ENCODE assay signal across 1 cellular context in the genomic region with DNA sequence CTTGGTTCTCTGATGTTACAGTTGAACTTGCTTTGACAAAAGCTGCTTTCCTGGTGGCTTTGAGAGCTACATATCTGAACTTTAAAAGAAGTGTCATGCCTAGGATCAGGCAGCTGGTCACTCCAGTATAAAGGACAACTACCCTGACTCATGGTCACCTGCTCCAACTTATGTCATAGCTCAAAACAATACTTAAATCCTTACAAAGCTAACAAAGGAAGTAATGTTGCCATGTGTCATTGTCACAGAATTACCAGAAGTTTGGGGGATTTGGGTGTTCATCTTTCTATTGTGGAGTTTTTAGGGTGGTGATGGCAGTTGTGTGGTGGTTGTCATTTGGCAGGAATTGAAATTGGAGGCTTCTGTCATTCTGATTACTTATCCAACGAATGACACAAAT.
TF ChIP-seq lines count a peak whose summit lies in the region.

No MANE protein-coding gene starts in this region.

TF ChIP-seq in HepG2, 621 proteins besides CTCF, POLR2A, EP300 and RAD21:
- peak; percentile 23; the same call in 1 of the 2 replicates for TF ChIP-seq HMG20A (CRISPR knock-in tag; IDR thresholded peaks at IDR 0.05; ENCODE audit: borderline replicate concordance)
- TF ChIP-seq ZKSCAN8 (CRISPR knock-in tag; IDR thresholded peaks at IDR 0.05; ENCODE audit: borderline replicate concordance): no peak
- TF ChIP-seq GATAD2A (CRISPR knock-in tag; IDR thresholded peaks at IDR 0.05): peak; percentile 25; the same call in 1 of the 2 replicates
- no peak; the same call in 1 of the 2 replicates for TF ChIP-seq SOX13 (IDR thresholded peaks at IDR 0.05)
- peak in 1 of 2 experiments; percentile 79; a peak in 2 of 4 replicates for TF ChIP-seq SOX13 (CRISPR knock-in tag; conservative IDR thresholded peaks at IDR 0.05 in 1 of 2, IDR thresholded peaks at IDR 0.05 in 1 of 2)
- TF ChIP-seq ZNF878 (CRISPR knock-in tag; IDR thresholded peaks at IDR 0.05): no peak
- peak; percentile 36; the same call in 1 of the 2 replicates for TF ChIP-seq BHLHE40 (IDR thresholded peaks at IDR 0.05; ENCODE audit: low read length)
- TF ChIP-seq, protein P1, sequence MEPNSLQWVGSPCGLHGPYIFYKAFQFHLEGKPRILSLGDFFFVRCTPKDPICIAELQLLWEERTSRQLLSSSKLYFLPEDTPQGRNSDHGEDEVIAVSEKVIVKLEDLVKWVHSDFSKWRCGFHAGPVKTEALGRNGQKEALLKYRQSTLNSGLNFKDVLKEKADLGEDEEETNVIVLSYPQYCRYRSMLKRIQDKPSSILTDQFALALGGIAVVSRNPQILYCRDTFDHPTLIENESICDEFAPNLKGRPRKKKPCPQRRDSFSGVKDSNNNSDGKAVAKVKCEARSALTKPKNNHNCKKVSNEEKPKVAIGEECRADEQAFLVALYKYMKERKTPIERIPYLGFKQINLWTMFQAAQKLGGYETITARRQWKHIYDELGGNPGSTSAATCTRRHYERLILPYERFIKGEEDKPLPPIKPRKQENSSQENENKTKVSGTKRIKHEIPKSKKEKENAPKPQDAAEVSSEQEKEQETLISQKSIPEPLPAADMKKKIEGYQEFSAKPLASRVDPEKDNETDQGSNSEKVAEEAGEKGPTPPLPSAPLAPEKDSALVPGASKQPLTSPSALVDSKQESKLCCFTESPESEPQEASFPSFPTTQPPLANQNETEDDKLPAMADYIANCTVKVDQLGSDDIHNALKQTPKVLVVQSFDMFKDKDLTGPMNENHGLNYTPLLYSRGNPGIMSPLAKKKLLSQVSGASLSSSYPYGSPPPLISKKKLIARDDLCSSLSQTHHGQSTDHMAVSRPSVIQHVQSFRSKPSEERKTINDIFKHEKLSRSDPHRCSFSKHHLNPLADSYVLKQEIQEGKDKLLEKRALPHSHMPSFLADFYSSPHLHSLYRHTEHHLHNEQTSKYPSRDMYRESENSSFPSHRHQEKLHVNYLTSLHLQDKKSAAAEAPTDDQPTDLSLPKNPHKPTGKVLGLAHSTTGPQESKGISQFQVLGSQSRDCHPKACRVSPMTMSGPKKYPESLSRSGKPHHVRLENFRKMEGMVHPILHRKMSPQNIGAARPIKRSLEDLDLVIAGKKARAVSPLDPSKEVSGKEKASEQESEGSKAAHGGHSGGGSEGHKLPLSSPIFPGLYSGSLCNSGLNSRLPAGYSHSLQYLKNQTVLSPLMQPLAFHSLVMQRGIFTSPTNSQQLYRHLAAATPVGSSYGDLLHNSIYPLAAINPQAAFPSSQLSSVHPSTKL (CRISPR knock-in tag; IDR thresholded peaks at IDR 0.05): peak; percentile 60
- no peak for TF ChIP-seq MED13 (CRISPR knock-in tag; IDR thresholded peaks at IDR 0.05)
- no peak for TF ChIP-seq SP1 (IDR thresholded peaks at IDR 0.05)
- TF ChIP-seq SP1 (CRISPR knock-in tag; IDR thresholded peaks at IDR 0.05): no peak
- TF ChIP-seq, protein P2, sequence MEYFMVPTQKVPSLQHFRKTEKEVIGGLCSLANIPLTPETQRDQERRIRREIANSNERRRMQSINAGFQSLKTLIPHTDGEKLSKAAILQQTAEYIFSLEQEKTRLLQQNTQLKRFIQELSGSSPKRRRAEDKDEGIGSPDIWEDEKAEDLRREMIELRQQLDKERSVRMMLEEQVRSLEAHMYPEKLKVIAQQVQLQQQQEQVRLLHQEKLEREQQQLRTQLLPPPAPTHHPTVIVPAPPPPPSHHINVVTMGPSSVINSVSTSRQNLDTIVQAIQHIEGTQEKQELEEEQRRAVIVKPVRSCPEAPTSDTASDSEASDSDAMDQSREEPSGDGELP (IDR thresholded peaks at IDR 0.05; ENCODE audit: borderline replicate concordance, low read depth): peak; percentile 35; the same call in 1 of the 2 replicates
- TF ChIP-seq SAP130 (CRISPR knock-in tag; IDR thresholded peaks at IDR 0.05; ENCODE audit: low read depth): peak; percentile 59
- TF ChIP-seq ZNF839 (CRISPR knock-in tag; IDR thresholded peaks at IDR 0.05; ENCODE audit: borderline replicate concordance): no peak
- TF ChIP-seq FOSL2 (CRISPR knock-in tag; IDR thresholded peaks at IDR 0.05): peak; percentile 64
- TF ChIP-seq RARA (CRISPR knock-in tag; IDR thresholded peaks at IDR 0.05): peak; percentile 45; the same call in 1 of the 2 replicates
- TF ChIP-seq, protein P3, sequence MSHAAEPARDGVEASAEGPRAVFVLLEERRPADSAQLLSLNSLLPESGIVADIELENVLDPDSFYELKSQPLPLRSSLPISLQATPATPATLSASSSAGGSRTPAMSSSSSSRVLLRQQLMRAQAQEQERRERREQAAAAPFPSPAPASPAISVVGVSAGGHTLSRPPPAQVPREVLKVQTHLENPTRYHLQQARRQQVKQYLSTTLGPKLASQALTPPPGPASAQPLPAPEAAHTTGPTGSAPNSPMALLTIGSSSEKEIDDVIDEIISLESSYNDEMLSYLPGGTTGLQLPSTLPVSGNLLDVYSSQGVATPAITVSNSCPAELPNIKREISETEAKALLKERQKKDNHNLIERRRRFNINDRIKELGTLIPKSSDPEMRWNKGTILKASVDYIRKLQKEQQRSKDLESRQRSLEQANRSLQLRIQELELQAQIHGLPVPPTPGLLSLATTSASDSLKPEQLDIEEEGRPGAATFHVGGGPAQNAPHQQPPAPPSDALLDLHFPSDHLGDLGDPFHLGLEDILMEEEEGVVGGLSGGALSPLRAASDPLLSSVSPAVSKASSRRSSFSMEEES (CRISPR knock-in tag; IDR thresholded peaks at IDR 0.05): peak; percentile 82
- peak; percentile 83 for TF ChIP-seq SOX5 (CRISPR knock-in tag; IDR thresholded peaks at IDR 0.05; ENCODE audit: borderline replicate concordance)
- no peak for TF ChIP-seq MED1 (CRISPR knock-in tag; IDR thresholded peaks at IDR 0.05)
- no peak for TF ChIP-seq CHD4 (IDR thresholded peaks at IDR 0.05; ENCODE audit: borderline replicate concordance, low read length)
- TF ChIP-seq HOXA5 (CRISPR knock-in tag; IDR thresholded peaks at IDR 0.05): no peak
- no peak for TF ChIP-seq ZNF274 (CRISPR knock-in tag; IDR thresholded peaks at IDR 0.05)
